In the genomic region with DNA sequence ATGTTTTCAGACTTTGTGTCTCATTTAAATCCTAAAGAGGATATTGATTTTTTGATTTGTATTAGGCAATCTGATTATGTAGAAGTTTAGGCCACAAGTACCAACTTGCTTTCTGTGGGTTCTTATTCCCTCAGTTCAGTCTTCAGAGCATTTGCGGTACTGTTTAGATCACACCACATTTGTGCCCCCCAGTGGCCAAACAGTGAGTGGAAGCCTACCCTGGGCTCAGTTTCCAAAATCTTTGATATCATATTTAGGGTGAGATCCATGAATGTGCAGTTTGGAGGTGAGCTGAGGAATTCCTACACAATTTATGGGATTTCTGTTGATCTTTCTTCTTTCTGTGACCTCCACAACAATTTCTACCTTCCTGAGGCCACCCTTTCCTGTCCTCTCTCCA, we compare ENCODE assay signal across 1 cellular context.
TF ChIP-seq lines count a peak whose summit lies in the region.

No MANE protein-coding gene starts in this region.

TF ChIP-seq in H1, 55 proteins besides CTCF, POLR2A, EP300 and RAD21 (continued from another document):
- TF ChIP-seq CHD7 (IDR thresholded peaks at IDR 0.05; ENCODE audit: insufficient replicate concordance, low read length) (no peak), ASH2L (IDR thresholded peaks at IDR 0.05; ENCODE audit: low read length) (no peak), POLR2AphosphoS5 (IDR thresholded peaks at IDR 0.05; ENCODE audit: low read depth, low read length) (no peak), EGR1 (IDR thresholded peaks at IDR 0.05; ENCODE audit: borderline replicate concordance, low read depth, low read length) (no peak), CEBPB (IDR thresholded peaks at IDR 0.05; ENCODE audit: low read depth, low read length) (no peak), RNF2 (IDR thresholded peaks at IDR 0.05; ENCODE audit: borderline replicate concordance, low read depth, low read length, missing control alignments, poor library complexity, severe bottlenecking) (no peak), NRF1 (IDR thresholded peaks at IDR 0.05; ENCODE audit: low read depth, low read length) (no peak), GABPA (IDR thresholded peaks at IDR 0.05; ENCODE audit: borderline replicate concordance, insufficient read depth, low read length) (no peak)
